17 cellular contexts compared by ENCODE assay signal in the genomic region with DNA sequence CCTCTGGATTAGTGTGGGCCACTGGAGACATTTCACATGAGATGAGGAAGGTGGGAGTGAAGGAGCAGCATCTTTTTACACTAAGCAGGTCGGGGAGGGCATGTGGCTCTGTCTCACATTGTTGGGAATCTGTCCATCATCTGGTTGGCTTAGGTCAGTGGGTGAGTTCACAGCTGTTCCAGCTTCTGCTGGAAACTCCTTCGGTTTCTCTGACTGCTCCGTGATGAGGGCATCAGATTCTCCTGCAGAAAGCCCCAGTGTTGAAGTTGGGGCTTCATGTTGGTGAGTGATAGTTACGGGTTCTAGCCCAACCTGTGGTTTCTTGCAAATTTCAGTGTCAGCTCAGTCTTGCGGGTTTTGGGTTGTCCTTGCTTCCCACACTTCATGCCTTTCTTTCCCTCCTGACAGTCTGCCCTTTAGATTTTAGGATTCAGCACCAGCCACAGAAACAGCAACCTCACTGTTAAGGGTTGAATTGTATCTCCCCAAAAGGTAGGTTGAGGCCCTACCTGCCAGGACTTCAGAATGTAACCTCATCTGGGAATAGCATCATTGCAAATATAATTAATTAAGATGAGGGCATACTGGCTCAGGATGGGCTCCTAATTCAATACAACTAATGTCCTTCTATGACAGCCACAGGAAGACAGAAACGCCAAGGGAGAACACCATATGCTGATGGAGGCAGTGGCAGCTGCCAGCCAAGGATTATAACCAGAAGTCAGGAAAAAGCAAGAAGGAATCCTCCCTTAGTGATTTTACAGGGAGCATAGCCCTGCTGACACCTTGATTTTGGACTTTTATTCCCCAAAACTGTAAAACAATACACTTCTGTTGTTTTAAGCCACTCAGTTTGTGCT. TPM values are rescaled to one million over a fixed set of nuclear protein-coding genes. Genes with fewer than 3 reads are reported as not detected.
"Had no signal": no experiment of that assay in that cellular context is flagged by ENCODE, and none has a peak within 500 bp of the region (broad histone marks: within the 10 kb centered on the region; RNA-seq: fewer than 3 reads in every experiment).

No MANE protein-coding gene starts in this region.

- H3K4me2 ChIP-seq: smooth muscle cell had no signal

- H3K27ac Mint-ChIP-seq: activated CD8-positive, alpha-beta T cell treated with anti-CD3 and anti-CD28 coated beads for 36 hours; immature natural killer cell; stimulated activated memory B cell treated with anti-CD40 and anti-IgM and Interleukin-4, amounts not matched to agents 10 μg/mL and 1 μg/mL and 100 μg/mL, for 72 hours had no signal

- H3K4me1 ChIP-seq: adrenal gland, lower lobe of right lung, tibial nerve had no signal

- H3K27ac ChIP-seq: adrenal gland, lower lobe of right lung, neutrophil, tibial nerve had no signal

- H3K36me3 ChIP-seq: adrenal gland, lower lobe of right lung, neutrophil, tibial nerve had no signal

- DNase-seq: activated CD4-positive, alpha-beta T cell treated with anti-CD3 and anti-CD28 coated beads for 1 hour; activated CD8-positive, alpha-beta memory T cell treated with anti-CD3 and anti-CD28 coated beads, Interleukin-2, amount 50 U/mL, for 48 hours; activated CD8-positive, alpha-beta T cell treated with anti-CD3 and anti-CD28 coated beads for 36 hours; activated naive CD4-positive, alpha-beta T cell; adrenal gland; central memory CD4-positive, alpha-beta T cell; immature natural killer cell; left cardiac atrium; lower lobe of right lung; midbrain; naive B cell; posterior cingulate gyrus; right cardiac atrium had no signal

- H3K27me3 Mint-ChIP-seq: naive B cell; stimulated activated memory B cell treated with anti-CD40 and anti-IgM and Interleukin-4, amounts not matched to agents 10 μg/mL and 1 μg/mL and 100 μg/mL, for 72 hours had no signal

- H3K4me3 ChIP-seq: adrenal gland, lower lobe of right lung, smooth muscle cell, tibial nerve had no signal

- H3K4me3 Mint-ChIP-seq: activated CD8-positive, alpha-beta T cell treated with anti-CD3 and anti-CD28 coated beads for 36 hours; immature natural killer cell; stimulated activated memory B cell treated with anti-CD40 and anti-IgM and Interleukin-4, amounts not matched to agents 10 μg/mL and 1 μg/mL and 100 μg/mL, for 72 hours had no signal

- ATAC-seq: activated CD8-positive, alpha-beta T cell treated with anti-CD3 and anti-CD28 coated beads for 36 hours; left cardiac atrium; lower lobe of right lung; right cardiac atrium; stimulated activated memory B cell treated with anti-CD40 and anti-IgM and Interleukin-4, amounts not matched to agents 10 μg/mL and 1 μg/mL and 100 μg/mL, for 72 hours had no signal

- H3K27me3 ChIP-seq: adrenal gland, neutrophil, tibial nerve had no signal

- H3K9me3 ChIP-seq: adrenal gland, lower lobe of right lung, neutrophil, tibial nerve had no signal

- H3K36me3 Mint-ChIP-seq: naive B cell; stimulated activated memory B cell treated with anti-CD40 and anti-IgM and Interleukin-4, amounts not matched to agents 10 μg/mL and 1 μg/mL and 100 μg/mL, for 72 hours had no signal

- H3K9me3 Mint-ChIP-seq: immature natural killer cell; stimulated activated memory B cell treated with anti-CD40 and anti-IgM and Interleukin-4, amounts not matched to agents 10 μg/mL and 1 μg/mL and 100 μg/mL, for 72 hours had no signal

RNA-seq across cellular contexts. Expression of a gene that starts 7.6 kb away (rescaled TPM):
- total RNA-seq: smooth muscle cell had no signal
